In genomic region chr5:97495301-97495700, GRCh38 we compare ENCODE assay signal across 17 cellular contexts.
DNase-seq lines count a peak whose midpoint lies in the region; FAIRE-seq and TF ChIP-seq lines count a peak whose summit lies in the region.
"Had no signal": no experiment of that assay in that cellular context is flagged by ENCODE, and none has a peak within 500 bp of the region (broad histone marks: within the 10 kb centered on the region; RNA-seq: fewer than 3 reads in every experiment).

No MANE protein-coding gene starts in this region.

- no peak overlapping the region for H3K4me2 ChIP-seq in neural progenitor cell
- H3K4me2 ChIP-seq: BLaER1 treated with 17β-estradiol and CSF1 and Interleukin-3, amounts not matched to agents 10 nM and 100 nM had no signal

- H3K4me1 ChIP-seq in endodermal cell (ENCODE audit: control insufficient read depth, insufficient read depth, low read length), result peaks cover 6% of the 10 kb centered on the region
- H3K4me1 ChIP-seq in neural progenitor cell, result peaks cover 5% of the 10 kb centered on the region
- no peaks in the 10 kb centered on the region for H3K4me1 ChIP-seq in effector memory CD4-positive, alpha-beta T cell (ENCODE audit: control insufficient read depth, insufficient read depth, low read length, poor library complexity, severe bottlenecking)
- H3K4me1 ChIP-seq: BLaER1 treated with 17β-estradiol and CSF1 and Interleukin-3, amounts not matched to agents 10 nM and 100 nM had no signal

- no peaks in the 10 kb centered on the region for H3K36me3 Mint-ChIP-seq in endodermal cell (ENCODE audit: low read depth)
- no peaks in the 10 kb centered on the region for H3K36me3 Mint-ChIP-seq in neural progenitor cell
- H3K36me3 Mint-ChIP-seq: CD8-positive, alpha-beta T cell had no signal

- no peak overlapping the region for H2AFZ ChIP-seq in neural progenitor cell (replicated peaks)

- peak; percentile 16 for DNase-seq in H7
- DNase-seq in RKO (ENCODE audit: low spot score), result peak; percentile 26
- DNase-seq in endodermal cell, result no peak
- peak; percentile 19 for DNase-seq in neural progenitor cell (ENCODE audit: low spot score)
- DNase-seq in effector memory CD4-positive, alpha-beta T cell, result no peak
- DNase-seq in GM19239 (ENCODE audit: insufficient read length, low spot score), result no peak
- DNase-seq in dorsolateral prefrontal cortex, result no peak
- DNase-seq: 8988T; Calu3; CD8-positive, alpha-beta T cell; DMS79 treated with DMSO at 0.1 percent for 48 hours; GF-D8; HCEC 1CT; IMR-90 had no signal

- TF ChIP-seq CTCF in endodermal cell (conservative IDR thresholded peaks at IDR 0.05) (peak; percentile 33), neural progenitor cell (IDR thresholded peaks at IDR 0.05) (peak; percentile 13), dorsolateral prefrontal cortex (IDR thresholded peaks at IDR 0.05 in 54 of 56, conservative IDR thresholded peaks at IDR 0.05 in 2 of 56; ENCODE audit: low read depth in 1 of 56, partially characterized antibody in 56 of 56) (no peak)

- H3K9me3 Mint-ChIP-seq in endodermal cell (no peaks in the 10 kb centered on the region), neural progenitor cell (no peaks in the 10 kb centered on the region)
- H3K9me3 Mint-ChIP-seq: CD8-positive, alpha-beta T cell had no signal

- H3K4me1 Mint-ChIP-seq in endodermal cell (peaks cover 7% of the 10 kb centered on the region), neural progenitor cell (peaks cover 7% of the 10 kb centered on the region)
- H3K4me1 Mint-ChIP-seq: B cell had no signal

- no peak for FAIRE-seq in GM19239 (lab: Jason Lieb, UNC)
- FAIRE-seq: HTR-8/SVneo had no signal

- H3F3A ChIP-seq in neural progenitor cell (ENCODE audit: low read depth), result no peaks in the 10 kb centered on the region

- H3K36me3 ChIP-seq in H7 (replicated peaks; ENCODE audit: control insufficient read depth, insufficient read depth, low read length) (no peaks in the 10 kb centered on the region), endodermal cell (ENCODE audit: control insufficient read depth, insufficient read depth, low read length) (no peaks in the 10 kb centered on the region), neural progenitor cell (no peaks in the 10 kb centered on the region)
- no peaks in the 10 kb centered on the region for H3K36me3 ChIP-seq in effector memory CD4-positive, alpha-beta T cell (ENCODE audit: control insufficient read depth, insufficient read depth, low read length)
- H3K36me3 ChIP-seq: BLaER1 treated with 17β-estradiol and CSF1 and Interleukin-3, amounts not matched to agents 10 nM and 100 nM had no signal

- no peaks in the 10 kb centered on the region for H3K9me3 ChIP-seq in endodermal cell (ENCODE audit: control insufficient read depth, low read length)
- H3K9me3 ChIP-seq in neural progenitor cell (ENCODE audit: low read depth), result no peaks in the 10 kb centered on the region
- no peaks in the 10 kb centered on the region for H3K9me3 ChIP-seq in effector memory CD4-positive, alpha-beta T cell (ENCODE audit: control insufficient read depth, low read length)
- H3K9me3 ChIP-seq: BLaER1 treated with 17β-estradiol and CSF1 and Interleukin-3, amounts not matched to agents 10 nM and 100 nM had no signal

- H3K27me3 Mint-ChIP-seq in endodermal cell (ENCODE audit: insufficient read depth) (no peaks in the 10 kb centered on the region), neural progenitor cell (ENCODE audit: insufficient read depth, low read depth) (no peaks in the 10 kb centered on the region)
- H3K27me3 Mint-ChIP-seq: B cell had no signal

- H3K4me3 ChIP-seq in H7 (ENCODE audit: insufficient read depth, low read depth, low read length) (no peak overlapping the region), endodermal cell (ENCODE audit: low read length) (no peak overlapping the region), neural progenitor cell (no peak overlapping the region), dorsolateral prefrontal cortex (no peak overlapping the region)
- no peak overlapping the region for H3K4me3 ChIP-seq in effector memory CD4-positive, alpha-beta T cell (ENCODE audit: insufficient read depth, low read depth, low read length, poor library complexity, severe bottlenecking)
- H3K4me3 ChIP-seq: BLaER1 treated with 17β-estradiol and CSF1 and Interleukin-3, amounts not matched to agents 10 nM and 100 nM had no signal

- H3K79me2 ChIP-seq in neural progenitor cell (ENCODE audit: low read depth), result no peaks in the 10 kb centered on the region

- H3K4me3 Mint-ChIP-seq in endodermal cell, result no peak overlapping the region
- H3K4me3 Mint-ChIP-seq in neural progenitor cell, result no peak overlapping the region
- H3K4me3 Mint-ChIP-seq: B cell; CD8-positive, alpha-beta T cell had no signal

- H3K27ac ChIP-seq in endodermal cell (ENCODE audit: low read depth, low read length), result no peak overlapping the region
- no peak overlapping the region for H3K27ac ChIP-seq in neural progenitor cell
- no peak overlapping the region for H3K27ac ChIP-seq in effector memory CD4-positive, alpha-beta T cell (ENCODE audit: insufficient read depth, low read length, poor library complexity, severe bottlenecking)
- H3K27ac ChIP-seq in dorsolateral prefrontal cortex, result no peak overlapping the region
- H3K27ac ChIP-seq: BLaER1 treated with 17β-estradiol and CSF1 and Interleukin-3, amounts not matched to agents 10 nM and 100 nM had no signal

- no peaks in the 10 kb centered on the region for H4K20me1 ChIP-seq in neural progenitor cell (ENCODE audit: low read depth)
- H4K20me1 ChIP-seq: BLaER1 treated with 17β-estradiol and CSF1 and Interleukin-3, amounts not matched to agents 10 nM and 100 nM had no signal

- intact Hi-C loops in dorsolateral prefrontal cortex (cut with DNase I), result no loop called here

- no peak overlapping the region for H3K27ac Mint-ChIP-seq in endodermal cell
- H3K27ac Mint-ChIP-seq in neural progenitor cell, result no peak overlapping the region
- H3K27ac Mint-ChIP-seq: B cell; CD8-positive, alpha-beta T cell had no signal

- H3K27me3 ChIP-seq in H7 (ENCODE audit: control insufficient read depth, insufficient read depth, low read length), result no peaks in the 10 kb centered on the region
- H3K27me3 ChIP-seq in endodermal cell (ENCODE audit: control insufficient read depth, insufficient read depth, low read length, poor library complexity, severe bottlenecking), result no peaks in the 10 kb centered on the region
- no peaks in the 10 kb centered on the region for H3K27me3 ChIP-seq in neural progenitor cell
- no peaks in the 10 kb centered on the region for H3K27me3 ChIP-seq in effector memory CD4-positive, alpha-beta T cell (replicated peaks; ENCODE audit: control insufficient read depth, insufficient read depth, low read length, poor library complexity, severe bottlenecking)
- no peaks in the 10 kb centered on the region for H3K27me3 ChIP-seq in dorsolateral prefrontal cortex
- H3K27me3 ChIP-seq: BLaER1 treated with 17β-estradiol and CSF1 and Interleukin-3, amounts not matched to agents 10 nM and 100 nM had no signal

- H3K9ac ChIP-seq in endodermal cell (ENCODE audit: extremely low read depth, low read length, poor library complexity, severe bottlenecking), result no peak overlapping the region
- H3K9ac ChIP-seq in neural progenitor cell, result no peak overlapping the region
- H3K9ac ChIP-seq: BLaER1 treated with 17β-estradiol and CSF1 and Interleukin-3, amounts not matched to agents 10 nM and 100 nM had no signal

Comparison
In these comparisons a context has a peak if more than half of its experiments do, and no peak if none do; other contexts are left out.
1. DNase-seq: peak in H7 (single experiment), RKO (single experiment) and neural progenitor cell (single experiment); none in endodermal cell (single experiment), effector memory CD4-positive, alpha-beta T cell (0 of 3), GM19239 (single experiment) and dorsolateral prefrontal cortex (0 of 10).
2. CTCF ChIP-seq: peak in endodermal cell (single experiment) and neural progenitor cell (single experiment); none in dorsolateral prefrontal cortex (0 of 56).